ENCODE assay signal across 1 cellular context in the genomic region with DNA sequence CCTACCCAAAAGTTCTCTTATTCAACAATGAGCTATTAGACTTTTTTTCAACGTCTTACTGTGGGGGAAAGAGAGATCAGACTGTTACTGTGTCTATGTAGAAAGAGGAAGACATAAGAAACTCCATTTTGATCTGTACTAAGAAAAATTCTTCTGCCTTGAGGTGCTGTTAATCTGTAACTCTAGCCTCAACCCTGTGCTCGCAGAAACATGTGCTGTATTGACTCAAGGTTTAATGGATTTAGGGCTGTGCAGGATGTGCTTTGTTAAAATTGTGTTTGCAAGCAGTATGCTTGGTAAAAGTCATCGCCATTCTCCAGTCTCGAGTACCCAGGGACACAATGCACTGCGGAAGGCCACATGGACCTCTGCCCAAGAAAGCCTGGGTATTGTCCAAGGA.
A peak's percentile ranks its signal among the peaks of the same experiment; 100 is the strongest.
TF ChIP-seq lines count a peak whose summit lies in the region.

No MANE protein-coding gene starts in this region.

TF ChIP-seq in A549, 52 proteins besides CTCF, POLR2A, EP300 and RAD21:
- TF ChIP-seq FOSB (CRISPR knock-in tag; IDR thresholded peaks at IDR 0.05) (peak; percentile 75; the same call in 1 of the 2 replicates), HOXB5 (CRISPR knock-in tag; IDR thresholded peaks at IDR 0.05) (peak; percentile 95), RARB (CRISPR knock-in tag; IDR thresholded peaks at IDR 0.05) (peak; percentile 43), ZNF302 (CRISPR knock-in tag; IDR thresholded peaks at IDR 0.05) (peak; percentile 72; the same call in 1 of the 2 replicates), EHF (CRISPR knock-in tag; IDR thresholded peaks at IDR 0.05) (peak; percentile 93), HOXB13 (CRISPR knock-in tag; IDR thresholded peaks at IDR 0.05; ENCODE audit: low read depth) (peak; percentile 97), ZSCAN20 (CRISPR knock-in tag; IDR thresholded peaks at IDR 0.05) (peak; percentile 98), HEYL (CRISPR knock-in tag; IDR thresholded peaks at IDR 0.05) (peak; percentile 98), HOXA7 (CRISPR knock-in tag; IDR thresholded peaks at IDR 0.05) (peak; percentile 90)
- TF ChIP-seq, protein P1, sequence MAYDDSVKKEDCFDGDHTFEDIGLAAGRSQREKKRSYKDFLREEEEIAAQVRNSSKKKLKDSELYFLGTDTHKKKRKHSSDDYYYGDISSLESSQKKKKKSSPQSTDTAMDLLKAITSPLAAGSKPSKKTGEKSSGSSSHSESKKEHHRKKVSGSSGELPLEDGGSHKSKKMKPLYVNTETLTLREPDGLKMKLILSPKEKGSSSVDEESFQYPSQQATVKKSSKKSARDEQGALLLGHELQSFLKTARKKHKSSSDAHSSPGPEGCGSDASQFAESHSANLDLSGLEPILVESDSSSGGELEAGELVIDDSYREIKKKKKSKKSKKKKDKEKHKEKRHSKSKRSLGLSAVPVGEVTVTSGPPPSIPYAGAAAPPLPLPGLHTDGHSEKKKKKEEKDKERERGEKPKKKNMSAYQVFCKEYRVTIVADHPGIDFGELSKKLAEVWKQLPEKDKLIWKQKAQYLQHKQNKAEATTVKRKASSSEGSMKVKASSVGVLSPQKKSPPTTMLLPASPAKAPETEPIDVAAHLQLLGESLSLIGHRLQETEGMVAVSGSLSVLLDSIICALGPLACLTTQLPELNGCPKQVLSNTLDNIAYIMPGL (CRISPR knock-in tag; IDR thresholded peaks at IDR 0.05; ENCODE audit: borderline replicate concordance): peak; percentile 63; the same call in 1 of the 2 replicates
- TF ChIP-seq, protein P2, sequence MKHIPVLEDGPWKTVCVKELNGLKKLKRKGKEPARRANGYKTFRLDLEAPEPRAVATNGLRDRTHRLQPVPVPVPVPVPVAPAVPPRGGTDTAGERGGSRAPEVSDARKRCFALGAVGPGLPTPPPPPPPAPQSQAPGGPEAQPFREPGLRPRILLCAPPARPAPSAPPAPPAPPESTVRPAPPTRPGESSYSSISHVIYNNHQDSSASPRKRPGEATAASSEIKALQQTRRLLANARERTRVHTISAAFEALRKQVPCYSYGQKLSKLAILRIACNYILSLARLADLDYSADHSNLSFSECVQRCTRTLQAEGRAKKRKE (CRISPR knock-in tag; IDR thresholded peaks at IDR 0.05; ENCODE audit: low read depth): peak; percentile 95
